In the genomic region with DNA sequence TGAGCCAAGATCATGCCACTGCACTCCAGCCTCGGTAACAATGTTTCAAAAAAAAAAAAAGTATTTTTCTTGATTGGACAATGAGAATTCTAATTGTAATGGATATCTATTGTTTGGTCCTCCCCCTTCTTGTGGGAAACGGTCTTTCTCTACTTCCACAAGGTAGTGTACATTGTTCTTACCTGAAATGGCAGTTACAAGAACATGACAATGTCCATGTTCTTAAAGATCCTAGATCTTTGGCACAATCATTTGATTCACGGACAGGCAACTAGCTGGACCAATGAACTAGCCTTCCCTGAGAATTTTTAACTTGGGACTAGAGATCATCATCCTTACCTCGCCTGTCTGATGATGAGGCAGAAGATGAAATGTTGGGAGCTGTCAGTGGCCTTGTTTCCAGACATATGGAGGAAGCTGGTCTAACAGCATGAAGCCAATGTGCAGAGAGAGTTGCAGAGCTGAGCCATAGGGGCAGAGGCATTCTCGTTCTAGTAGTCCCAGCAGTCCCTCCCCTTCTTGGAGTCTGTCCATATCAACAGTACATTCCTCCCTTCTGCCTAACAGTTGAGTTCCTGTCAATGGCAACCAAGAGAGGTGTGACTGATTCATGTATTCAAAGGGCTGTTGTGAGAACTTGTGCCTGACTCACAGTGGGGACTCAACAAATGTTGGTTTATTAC, we compare ENCODE assay signal across 8 cellular contexts. TPM values are rescaled to one million over a fixed set of nuclear protein-coding genes. Genes with fewer than 3 reads are reported as not detected.
A peak's percentile ranks its signal among the peaks of the same experiment; 100 is the strongest.
DNase-seq lines count a peak whose midpoint lies in the region; ATAC-seq and TF ChIP-seq lines count a peak whose summit lies in the region.
"Had no signal": no experiment of that assay in that cellular context is flagged by ENCODE, and none has a peak within 500 bp of the region (broad histone marks: within the 10 kb centered on the region; RNA-seq: fewer than 3 reads in every experiment).

No MANE protein-coding gene starts in this region.

- no peak overlapping the region for H3K4me2 ChIP-seq in neural cell (ENCODE audit: low read length)

- H3K27me3 ChIP-seq in neural cell (ENCODE audit: insufficient read depth, low read depth, low read length) (no peaks in the 10 kb centered on the region), BE2C (no peaks in the 10 kb centered on the region)

- DNase-seq in ELR (ENCODE audit: low read depth) (peak; percentile 82), NCI-H2227 (lab: John Stamatoyannopoulos, UW; ENCODE audit: unreplicated experiment) (peak; percentile 25), dermis microvascular lymphatic vessel endothelial cell (ENCODE audit: low read depth in 2 of 2) (peak; percentile 64 to 66), NCI-H526 treated with DMSO at 0.1 percent for 48 hours (lab: John Stamatoyannopoulos, UW) (no peak), BE2C (no peak)

- ATAC-seq in HG03025 (IDR thresholded peaks at IDR 0.05; ENCODE audit: low FRiP score, unreplicated experiment): no peak

- H3K9me3 ChIP-seq in neural cell (ENCODE audit: low read length) (no peaks in the 10 kb centered on the region), BE2C (no peaks in the 10 kb centered on the region)

- H4K20me1 ChIP-seq in neural cell (ENCODE audit: insufficient read depth): no peaks in the 10 kb centered on the region

- H2AFZ ChIP-seq in neural cell (ENCODE audit: low read depth, low read length): no peak overlapping the region

- no peaks in the 10 kb centered on the region for H3K36me3 ChIP-seq in neural cell (ENCODE audit: insufficient read depth, low read length)
- peaks cover 2% of the 10 kb centered on the region; the same call in 1 of the 2 replicates for H3K36me3 ChIP-seq in BE2C

- peaks cover 14% of the 10 kb centered on the region for H3F3A ChIP-seq in neural cell (ENCODE audit: insufficient read depth, low read length, poor library complexity, severe bottlenecking)

- TF ChIP-seq CTCF in neural cell (IDR thresholded peaks at IDR 0.05; ENCODE audit: poor library complexity, severe bottlenecking): no peak
- TF ChIP-seq CTCF in BE2C (IDR thresholded peaks at IDR 0.05; ENCODE audit: low read depth, low read length): no peak

- TF ChIP-seq EP300 in neural cell (conservative IDR thresholded peaks at IDR 0.05; ENCODE audit: poor library complexity, severe bottlenecking): no peak

- H3K79me2 ChIP-seq in neural cell (replicated peaks; ENCODE audit: insufficient read depth, low read length): peaks cover 42% of the 10 kb centered on the region

- H3K4me1 ChIP-seq in BE2C: no peaks in the 10 kb centered on the region

- H3K27ac ChIP-seq in neural cell (ENCODE audit: low read length): peak overlapping the region; percentile 99
- H3K27ac ChIP-seq: SK-N-MC had no signal

- no peaks in the 10 kb centered on the region for H3K9me2 ChIP-seq in neural cell (ENCODE audit: insufficient read depth, low read length)

- no peak overlapping the region for H3K9ac ChIP-seq in neural cell (ENCODE audit: low read length)

- no peak for TF ChIP-seq RAD21 in neural cell (conservative IDR thresholded peaks at IDR 0.05)

- H3K4me3 ChIP-seq in neural cell (ENCODE audit: low read length) (peak overlapping the region; percentile 86), BE2C (ENCODE audit: low read depth, low read length) (no peak overlapping the region)
- H3K4me3 ChIP-seq: SK-N-MC had no signal

TF ChIP-seq in neural cell, 6 proteins besides CTCF, POLR2A, EP300 and RAD21:
- TF ChIP-seq SMC3 (conservative IDR thresholded peaks at IDR 0.05; ENCODE audit: poor library complexity) (no peak), EZH2 (IDR thresholded peaks at IDR 0.05; ENCODE audit: borderline replicate concordance, insufficient read depth, low read length, poor library complexity, severe bottlenecking) (no peak)

RNA-seq across cellular contexts. Expression of gene MARCHF6, which starts 2.2 kb away (rescaled TPM):
- total RNA-seq in dermis microvascular lymphatic vessel endothelial cell: 34.5 and 68.9 TPM in 2 replicates
- polyA plus RNA-seq in neural cell: 243 and 282 TPM in 2 replicates
- polyA minus RNA-seq in neural cell: 388 and 467 TPM in 2 replicates
- 87.7 TPM for polyA plus RNA-seq in BE2C (2012; ENCODE audit: insufficient read depth, insufficient read length, low read depth)

RNA-seq across cellular contexts. Expression of gene CMBL, which starts 43.6 kb away (rescaled TPM):
- total RNA-seq in dermis microvascular lymphatic vessel endothelial cell: 3.7 and 5.8 TPM in 2 replicates
- 0.58 and 1.1 TPM in 2 replicates for polyA plus RNA-seq in neural cell
- 1.4 and 2.9 TPM in 2 replicates for polyA minus RNA-seq in neural cell
- polyA plus RNA-seq in BE2C (2012; ENCODE audit: insufficient read depth, insufficient read length, low read depth): 2.4 TPM

Comparison
In these comparisons a context has a peak if more than half of its experiments do, and no peak if none do; other contexts are left out.
1. DNase-seq: peak in ELR (single experiment), NCI-H2227 (single experiment) and dermis microvascular lymphatic vessel endothelial cell (2 of 2); none in NCI-H526 treated with DMSO at 0.1 percent for 48 hours (single experiment) and BE2C (single experiment).